8 cellular contexts compared by ENCODE assay signal in genomic region chr14:65102441-65103149, GRCh38. TPM values are rescaled to one million over a fixed set of nuclear protein-coding genes. Genes with fewer than 3 reads are reported as not detected.
DNase-seq lines count a peak whose midpoint lies in the region; ATAC-seq lines count a peak whose summit lies in the region.

TSS of gene MAX (minus strand) at chr14:65102517. CDS start at chr14:65102339, 178 bp downstream.

- H3K9me3 Mint-ChIP-seq in dendritic cell treated with granulocyte-macrophage colony-stimulating factor and Interleukin-4, amounts not matched to agents 40 ng/mL and 50 ng/mL, for 4 days = no peaks in the 10 kb centered on the region

- H3K27me3 Mint-ChIP-seq in dendritic cell treated with granulocyte-macrophage colony-stimulating factor and Interleukin-4, amounts not matched to agents 40 ng/mL and 50 ng/mL, for 4 days = no peaks in the 10 kb centered on the region

- peak within 1 kb of the TSS; percentile 81 for H3K27ac Mint-ChIP-seq in dendritic cell treated with granulocyte-macrophage colony-stimulating factor and Interleukin-4, amounts not matched to agents 40 ng/mL and 50 ng/mL, for 4 days

- H3K4me3 ChIP-seq in BLaER1 = peak within 1 kb of the TSS; percentile 98

- H3K9me3 ChIP-seq in BLaER1 = no peaks in the 10 kb centered on the region

- peaks cover 15% of the 10 kb centered on the region; the same call in 1 of the 2 replicates for H3K36me3 ChIP-seq in BLaER1

- H3K27ac ChIP-seq in BLaER1 = peak within 1 kb of the TSS; percentile 93

- intact Hi-C loops in dendritic cell treated with granulocyte-macrophage colony-stimulating factor and Interleukin-4, amounts not matched to agents 40 ng/mL and 50 ng/mL, for 4 days (cut with micrococcal nuclease) = loop anchor here (1.0 to 2.0 kb wide), 3 partner anchors 54 to 188 kb away; partner anchors contain the start of gene CHURC1

- ATAC-seq in GM19328 (IDR thresholded peaks at IDR 0.05; ENCODE audit: unreplicated experiment) (peak; percentile 82), HG03520 (IDR thresholded peaks at IDR 0.05; ENCODE audit: unreplicated experiment) (peak; percentile 75), left lobe of liver (peak; percentile 91)

- peak within 1 kb of the TSS; percentile 80 for H3K4me3 Mint-ChIP-seq in dendritic cell treated with granulocyte-macrophage colony-stimulating factor and Interleukin-4, amounts not matched to agents 40 ng/mL and 50 ng/mL, for 4 days

- peaks cover 44% of the 10 kb centered on the region for H3K36me3 Mint-ChIP-seq in dendritic cell treated with granulocyte-macrophage colony-stimulating factor and Interleukin-4, amounts not matched to agents 40 ng/mL and 50 ng/mL, for 4 days (ENCODE audit: low read depth)

- H3K4me2 ChIP-seq in BLaER1 = peak within 1 kb of the TSS; percentile 89

- H3K4me1 ChIP-seq in BLaER1 = peaks cover 80% of the 10 kb centered on the region

- DNase-seq in NCI-H748 (lab: John Stamatoyannopoulos, UW; ENCODE audit: unreplicated experiment) (peak; percentile 98), left lobe of liver (ENCODE audit: low spot score) (peak; percentile 99)
- DNase-seq in activated CD4-positive, alpha-beta T cell treated with anti-CD3 and anti-CD28 coated beads, Interleukin-2, amount 50 U/mL, for 24 hours (ENCODE audit: low read depth in 1 of 2, low spot score in 1 of 2) = peak; percentile 93 to 98
- DNase-seq in stimulated activated CD4-positive, alpha-beta T cell treated with anti-CD3 and anti-CD28 coated beads, Interleukin-2, amount 100 ng/mL, for 4 hours (ENCODE audit: low read depth) = peak; percentile 98

- H3K9ac ChIP-seq in BLaER1 = peak within 1 kb of the TSS; percentile 94

- peaks cover 18% of the 10 kb centered on the region for H3K4me1 Mint-ChIP-seq in dendritic cell treated with granulocyte-macrophage colony-stimulating factor and Interleukin-4, amounts not matched to agents 40 ng/mL and 50 ng/mL, for 4 days (ENCODE audit: low read depth)

- no peaks in the 10 kb centered on the region for H3K27me3 ChIP-seq in BLaER1

- H4K20me1 ChIP-seq in BLaER1 = peaks cover 42% of the 10 kb centered on the region

RNA-seq across cellular contexts. Expression of gene MAX, which starts in this region (rescaled TPM):
- total RNA-seq in left lobe of liver = 32.3 TPM

Comparison
In these comparisons a context has a peak if more than half of its experiments do, and no peak if none do; other contexts are left out.
1. Peak in every context shown above with its lines: DNase-seq, ATAC-seq, H3K4me3 ChIP-seq and H3K27ac ChIP-seq.